ENCODE assay signal across 8 cellular contexts in genomic region chr14:49767473-49768300, GRCh38. TPM values are rescaled to one million over a fixed set of nuclear protein-coding genes. Genes with fewer than 3 reads are reported as not detected.
DNase-seq lines count a peak whose midpoint lies in the region; ATAC-seq and TF ChIP-seq lines count a peak whose summit lies in the region.

Gene KLHDC2, plus strand, starts transcription at chr14:49768153. Its CDS starts 316 bp downstream, at chr14:49768469.

- H3K27me3 ChIP-seq in smooth muscle cell (ENCODE audit: low read depth) = no peaks in the 10 kb centered on the region

- DNase-seq in AG08395 (ENCODE audit: low spot score) = peak; percentile 82
- DNase-seq in NCI-H2196 (lab: John Stamatoyannopoulos, UW; ENCODE audit: unreplicated experiment) = peak; percentile 90
- peak; percentile 76 to 93 for DNase-seq in T47D (ENCODE audit: low read depth in 1 of 2, low spot score in 1 of 2)
- peak; percentile 87 for DNase-seq in iPS-NIHi7 (ENCODE audit: extremely low spot score)
- peak; percentile 62 for DNase-seq in smooth muscle cell (lab: John Stamatoyannopoulos, UW; ENCODE audit: unreplicated experiment)

- peaks cover 5% of the 10 kb centered on the region for H3K4me1 ChIP-seq in smooth muscle cell (ENCODE audit: low read depth)

- in situ Hi-C loops in T47D (cut with HindIII; ENCODE audit: low pct_unique_long_range_greater_than_20kb, low sequenced_read_pairs) = no loop called here

- H3F3A ChIP-seq in smooth muscle cell (ENCODE audit: low read depth) = peaks cover 7% of the 10 kb centered on the region

- peak within 1 kb of the TSS; percentile 97 for H3K9ac ChIP-seq in smooth muscle cell (ENCODE audit: low read depth)

- peak; percentile 82 for TF ChIP-seq CTCF in VCaP (conservative IDR thresholded peaks at IDR 0.05)
- peak; percentile 23 for TF ChIP-seq CTCF in smooth muscle cell (IDR thresholded peaks at IDR 0.05; ENCODE audit: borderline replicate concordance, insufficient read depth, poor library complexity, severe bottlenecking)

- peak within 1 kb of the TSS; percentile 97 for H3K4me3 ChIP-seq in smooth muscle cell

- no peaks in the 10 kb centered on the region for H3K36me3 ChIP-seq in smooth muscle cell (ENCODE audit: low read depth)

- H3K9me3 ChIP-seq in smooth muscle cell (replicated peaks; ENCODE audit: low read depth) = no peaks in the 10 kb centered on the region

- H3K27ac ChIP-seq in VCaP (peak within 1 kb of the TSS; percentile 97), smooth muscle cell (ENCODE audit: low read depth) (peak within 1 kb of the TSS; percentile 94)

- peak within 1 kb of the TSS; percentile 65 for H2AFZ ChIP-seq in smooth muscle cell (ENCODE audit: low read depth)

- peak within 1 kb of the TSS; percentile 87 for H3K4me2 ChIP-seq in smooth muscle cell

- peaks cover 39% of the 10 kb centered on the region for H3K79me2 ChIP-seq in smooth muscle cell (ENCODE audit: low read depth)

- WGBS in smooth muscle cell (ENCODE audit: low lambda C conversion rate) = 1% methylated on average over 91 of the region's 93 CpGs

- H4K20me1 ChIP-seq in smooth muscle cell (ENCODE audit: low read depth) = peaks cover 9% of the 10 kb centered on the region

- ATAC-seq in GM18870 (IDR thresholded peaks at IDR 0.05; ENCODE audit: unreplicated experiment) = peak; percentile 64
- ATAC-seq in HG03108 (IDR thresholded peaks at IDR 0.05; ENCODE audit: unreplicated experiment) = peak; percentile 94

RNA-seq across cellular contexts. Expression of gene KLHDC2, which starts in this region (rescaled TPM):
- total RNA-seq in smooth muscle cell = 52.0 and 72.1 TPM in 2 replicates
- polyA plus RNA-seq in smooth muscle cell = 78.3 and 88.9 TPM in 2 replicates

Comparison
In these comparisons a context has a peak if more than half of its experiments do, and no peak if none do; other contexts are left out.
1. Peak in every context shown above with its lines: DNase-seq, ATAC-seq, H3K4me3 ChIP-seq and H3K27ac ChIP-seq.